Comparison of ENCODE assay signal across 1 cellular context in the genomic region with DNA sequence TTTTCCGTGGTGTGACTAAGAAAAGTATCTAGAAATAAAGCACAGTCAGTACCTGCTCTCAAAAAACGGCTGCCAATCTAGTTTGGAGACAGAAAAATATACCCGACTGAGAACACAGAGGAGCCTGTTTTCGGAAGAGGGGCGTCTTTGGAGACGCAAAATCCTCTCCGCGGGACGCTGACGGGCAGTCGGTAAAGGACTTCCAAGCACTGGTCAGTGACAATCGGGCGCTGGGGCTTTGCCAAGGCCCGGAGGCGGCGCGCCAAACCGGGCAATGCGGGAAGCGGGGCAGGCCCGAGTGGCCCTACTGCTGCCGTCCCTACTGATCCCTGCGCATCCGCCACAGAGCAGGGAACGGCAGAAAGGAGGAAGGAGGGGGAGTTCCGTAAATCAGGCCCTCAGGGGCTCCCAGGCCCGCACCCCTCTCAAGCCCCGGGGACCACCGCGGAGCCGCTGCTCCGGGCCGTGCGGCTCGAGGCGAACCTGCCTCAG.
A peak's percentile ranks its signal among the peaks of the same experiment; 100 is the strongest.
TF ChIP-seq lines count a peak whose summit lies in the region.

No MANE protein-coding gene starts in this region.

TF ChIP-seq in K562, 482 proteins besides CTCF, POLR2A, EP300 and RAD21 (continued from another document):
- no peak for TF ChIP-seq HNRNPL (IDR thresholded peaks at IDR 0.05; ENCODE audit: low read depth, low read length)
- 0 out of 2 replicates have a peak, but pooled peaks have one; percentile 35 for TF ChIP-seq HMG20B (CRISPR knock-in tag; IDR thresholded peaks at IDR 0.05)
- TF ChIP-seq BRD9 (IDR thresholded peaks at IDR 0.05; ENCODE audit: low read depth, partially characterized antibody) = peak; percentile 59
- no peak for TF ChIP-seq ATF3 (IDR thresholded peaks at IDR 0.05)
- TF ChIP-seq ATF3 (CRISPR knock-in tag; conservative IDR thresholded peaks at IDR 0.05) = no peak
- TF ChIP-seq KAT2B (IDR thresholded peaks at IDR 0.05; ENCODE audit: low read depth, low read length) = no peak
- no peak for TF ChIP-seq ZNF785 (CRISPR knock-in tag; IDR thresholded peaks at IDR 0.05)
- no peak for TF ChIP-seq MBD2 (IDR thresholded peaks at IDR 0.05; ENCODE audit: borderline replicate concordance, low read depth)
- no peak for TF ChIP-seq FOXA3 (CRISPR knock-in tag; conservative IDR thresholded peaks at IDR 0.05 in 1 of 2, IDR thresholded peaks at IDR 0.05 in 1 of 2)
- TF ChIP-seq KDM5B (IDR thresholded peaks at IDR 0.05; ENCODE audit: insufficient replicate concordance, low read depth, low read length) = no peak
- TF ChIP-seq ZNF436 (CRISPR knock-in tag; IDR thresholded peaks at IDR 0.05) = no peak
- TF ChIP-seq MIER1 (IDR thresholded peaks at IDR 0.05; ENCODE audit: low read depth) = no peak
- no peak for TF ChIP-seq E4F1 (CRISPR knock-in tag; IDR thresholded peaks at IDR 0.05; ENCODE audit: borderline replicate concordance)
- no peak for TF ChIP-seq CC2D1A (IDR thresholded peaks at IDR 0.05)
- no peak for TF ChIP-seq ZZZ3 (IDR thresholded peaks at IDR 0.05)
